ENCODE assay signal across 8 cellular contexts in the genomic region with DNA sequence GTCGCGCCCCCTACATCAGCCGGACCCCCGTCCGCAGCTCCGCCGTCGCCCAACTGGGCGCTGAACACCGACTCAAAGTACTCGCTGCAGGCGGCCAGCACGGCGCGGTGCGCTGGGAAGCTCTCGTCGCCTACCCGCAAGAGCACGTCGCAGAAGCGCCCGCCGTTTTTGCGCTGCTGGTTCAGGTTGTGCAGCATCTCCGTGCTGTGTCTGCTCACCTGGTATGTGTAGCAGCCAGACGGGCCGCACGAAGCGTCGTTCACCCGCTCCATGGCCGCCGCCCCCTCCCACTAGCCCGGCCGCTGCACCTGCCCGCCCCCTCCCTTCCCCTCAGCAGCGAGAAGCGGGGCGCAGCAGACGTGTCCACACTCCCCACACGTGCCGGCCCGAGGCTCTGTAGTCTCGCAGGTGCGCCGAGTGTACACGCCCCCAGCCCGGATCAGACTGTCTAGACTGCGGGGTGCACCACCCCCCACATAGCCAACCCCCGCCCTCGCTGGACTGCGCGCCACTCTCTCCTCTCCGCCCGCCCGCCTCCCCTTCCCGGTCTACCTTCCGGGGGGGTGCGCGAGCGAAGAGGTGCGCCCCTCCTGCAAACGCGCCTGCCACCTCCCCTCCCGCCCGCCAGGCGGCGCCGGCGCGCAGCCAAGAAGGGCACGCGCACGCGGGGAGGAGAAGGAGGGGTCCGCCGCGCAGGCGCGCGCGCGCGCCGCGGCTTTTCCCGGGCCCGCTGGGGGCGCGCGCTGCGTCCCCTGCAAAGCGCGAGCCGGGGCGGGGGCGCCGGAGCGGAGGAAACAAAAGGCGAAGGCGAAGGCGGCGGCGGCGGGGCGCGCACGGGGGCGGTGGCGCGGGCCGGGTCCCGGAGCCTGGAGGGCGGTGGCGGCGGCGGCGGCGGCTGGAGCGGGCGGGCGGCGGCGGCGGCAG. TPM values are rescaled to one million over a fixed set of nuclear protein-coding genes. Genes with fewer than 3 reads are reported as not detected.
A peak's percentile ranks its signal among the peaks of the same experiment; 100 is the strongest.
DNase-seq lines count a peak whose midpoint lies in the region; ATAC-seq and TF ChIP-seq lines count a peak whose summit lies in the region.

No MANE protein-coding gene starts in this region.

- no peaks in the 10 kb centered on the region for H3K27me3 ChIP-seq in neuronal stem cell (ENCODE audit: control insufficient read depth in 3 of 3, insufficient read depth in 3 of 3, low read depth in 1 of 3, low read length in 3 of 3)
- no peaks in the 10 kb centered on the region for H3K27me3 ChIP-seq in subcutaneous abdominal adipose tissue (ENCODE audit: control insufficient read depth in 5 of 5, insufficient read depth in 4 of 5, low read length in 5 of 5)

- H3K36me3 ChIP-seq in neuronal stem cell (replicated peaks in 1 of 2; ENCODE audit: control insufficient read depth in 2 of 2, insufficient read depth in 2 of 2, low read length in 2 of 2): peaks cover 18 to 41% of the 10 kb centered on the region in 2 donors
- peaks cover 0 to 30% (median 26%) of the 10 kb centered on the region in 5 donors for H3K36me3 ChIP-seq in subcutaneous abdominal adipose tissue (ENCODE audit: control insufficient read depth in 5 of 5, insufficient read depth in 5 of 5, low read length in 5 of 5)

- peak overlapping the region; percentile 96 for H2BK5ac ChIP-seq in neuronal stem cell (ENCODE audit: low read length)

- H2BK120ac ChIP-seq in neuronal stem cell (ENCODE audit: low read depth, low read length): peak overlapping the region; percentile 75

- H3K14ac ChIP-seq in neuronal stem cell (ENCODE audit: low read length): peak overlapping the region; percentile 83

- TF ChIP-seq CTCF in LNCaP clone FGC (IDR thresholded peaks at IDR 0.05; ENCODE audit: control insufficient read depth, extremely low read depth, insufficient read depth): peak; percentile 86

- peak overlapping the region; percentile 94 for H3K23ac ChIP-seq in neuronal stem cell (ENCODE audit: low read depth, low read length, poor library complexity)

- peak overlapping the region; percentile 100 for H2AK5ac ChIP-seq in neuronal stem cell (ENCODE audit: low read depth, low read length)

- H3K4me2 ChIP-seq in neuronal stem cell (ENCODE audit: insufficient read depth, low read length, poor library complexity, severe bottlenecking): peak overlapping the region; percentile 93

- H3K79me1 ChIP-seq in neuronal stem cell (ENCODE audit: low read depth, low read length): peaks cover 18% of the 10 kb centered on the region

- H4K8ac ChIP-seq in neuronal stem cell (ENCODE audit: low read depth, low read length): peak overlapping the region; percentile 93

- peak overlapping the region; percentile 99 for H2BK15ac ChIP-seq in neuronal stem cell (ENCODE audit: low read length)

- no CpG with 5 or more reads among the region's 126 CpGs for WGBS in neuronal stem cell (ENCODE audit: extremely low coverage in 2 of 2, insufficient read length in 2 of 2, insufficient replicate concordance in 1 of 2), 2 donors

- H3K27ac ChIP-seq in neuronal stem cell (replicated peaks; ENCODE audit: low read length) (peak overlapping the region; percentile 90), subcutaneous abdominal adipose tissue (ENCODE audit: low read depth, low read length) (no peak overlapping the region)

- H3K9me3 ChIP-seq in neuronal stem cell (replicated peaks in 1 of 2; ENCODE audit: control insufficient read depth in 2 of 2, insufficient read depth in 1 of 2, low read depth in 1 of 2, low read length in 2 of 2): peaks cover 1 to 7% of the 10 kb centered on the region in 2 donors
- H3K9me3 ChIP-seq in subcutaneous abdominal adipose tissue (ENCODE audit: control insufficient read depth in 5 of 5, low read length in 5 of 5): no peaks in the 10 kb centered on the region

- H3K18ac ChIP-seq in neuronal stem cell (ENCODE audit: low read length): peak overlapping the region; percentile 99

- peak overlapping the region; percentile 94 for H3K9ac ChIP-seq in neuronal stem cell (ENCODE audit: low read depth, low read length, poor library complexity)
- peak overlapping the region in 2 of 5 donors; percentile 35 to 64 for H3K9ac ChIP-seq in subcutaneous abdominal adipose tissue (ENCODE audit: low read length in 5 of 5)

- peak overlapping the region; percentile 87 for H2AFZ ChIP-seq in neuronal stem cell (ENCODE audit: low read length)

- peak; percentile 42 for ATAC-seq in GM21619 (IDR thresholded peaks at IDR 0.05; ENCODE audit: unreplicated experiment)

- H4K91ac ChIP-seq in neuronal stem cell (ENCODE audit: low read depth, low read length, poor library complexity): peak overlapping the region; percentile 60

- H3K4me1 ChIP-seq in neuronal stem cell (ENCODE audit: control insufficient read depth in 2 of 2, insufficient read depth in 1 of 2, low read depth in 1 of 2, low read length in 2 of 2) (peaks cover 32 to 46% of the 10 kb centered on the region in 2 donors), subcutaneous abdominal adipose tissue (ENCODE audit: control insufficient read depth in 5 of 5, insufficient read depth in 5 of 5, low read length in 5 of 5) (peaks cover 10 to 63% (median 48%) of the 10 kb centered on the region in 5 donors)

- peak overlapping the region; percentile 79 for H3K4ac ChIP-seq in neuronal stem cell (ENCODE audit: low read length)

- H2BK12ac ChIP-seq in neuronal stem cell (ENCODE audit: low read length): peak overlapping the region; percentile 98

- peak; percentile 95 for DNase-seq in DMS 273 (lab: John Stamatoyannopoulos, UW; ENCODE audit: unreplicated experiment)
- peak; percentile 46 for DNase-seq in LNCaP clone FGC (ENCODE audit: low read depth)
- DNase-seq in SHP77 treated with DMSO at 0.1 percent for 48 hours (lab: John Stamatoyannopoulos, UW): peak; percentile 31
- DNase-seq in activated gamma-delta T cell treated with anti-CD3 and anti-CD28 coated beads, Interleukin-2, amount 50 U/mL, for 16 hours (ENCODE audit: low read depth): peak; percentile 81
- peak; percentile 81 for DNase-seq in foreskin melanocyte
- peak; percentile 96 for DNase-seq in neuronal stem cell (ENCODE audit: low spot score)

- peak overlapping the region; percentile 59 for H3K4me3 ChIP-seq in LNCaP clone FGC (ENCODE audit: low read depth, low read length)
- H3K4me3 ChIP-seq in neuronal stem cell (ENCODE audit: low read length in 2 of 2): peak overlapping the region; percentile 62 to 82
- H3K4me3 ChIP-seq in subcutaneous abdominal adipose tissue (ENCODE audit: low read depth in 1 of 5, low read length in 5 of 5): peak overlapping the region in 4 of 5 donors; percentile 55 to 78 (median 70)

RNA-seq across cellular contexts. Expression of a gene that starts 0.6 kb away (rescaled TPM):
- polyA plus RNA-seq in neuronal stem cell (2013, experiment 1 of 2): 44.4 TPM
- polyA plus RNA-seq in neuronal stem cell (2013, experiment 2 of 2): 44.7 TPM

RNA-seq across cellular contexts. Expression of a gene that starts 53.3 kb away (rescaled TPM):
- polyA plus RNA-seq in neuronal stem cell (2013, experiment 1 of 2): 2.2 TPM
- 2.4 TPM for polyA plus RNA-seq in neuronal stem cell (2013, experiment 2 of 2)

RNA-seq across cellular contexts. Expression of a gene that starts 53.8 kb away (rescaled TPM):
- 45.3 TPM for polyA plus RNA-seq in neuronal stem cell (2013, experiment 1 of 2)
- polyA plus RNA-seq in neuronal stem cell (2013, experiment 2 of 2): 43.0 TPM

Comparison
In these comparisons a context has a peak if more than half of its experiments do, and no peak if none do; other contexts are left out.
1. DNase-seq: peak in every context shown above with its lines; median percentile 96 in neuronal stem cell; 95 in DMS 273; 81 in activated gamma-delta T cell treated with anti-CD3 and anti-CD28 coated beads, Interleukin-2, amount 50 U/mL, for 16 hours; 81 in foreskin melanocyte; 46 in LNCaP clone FGC; 31 in SHP77 treated with DMSO at 0.1 percent for 48 hours.